In the genomic region with DNA sequence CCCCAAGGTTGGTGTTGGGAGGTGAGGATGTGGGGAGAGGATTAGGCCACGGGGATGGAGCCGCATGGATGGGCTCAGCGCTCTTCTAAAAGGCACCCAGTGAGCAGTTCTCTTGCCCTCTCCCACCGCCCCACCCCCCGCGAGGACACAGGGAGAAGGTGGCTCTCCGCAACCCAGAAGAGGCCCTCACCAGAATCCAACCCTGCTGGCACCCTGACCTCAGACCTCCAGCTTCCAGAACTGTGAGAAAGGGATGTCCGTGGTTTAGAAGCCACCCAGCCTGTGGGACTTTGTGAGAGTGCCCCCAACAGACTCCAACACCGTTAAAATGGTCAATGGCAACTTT, we compare ENCODE assay signal across 22 cellular contexts.
"Had no signal": no experiment of that assay in that cellular context is flagged by ENCODE, and none has a peak within 500 bp of the region (broad histone marks: within the 10 kb centered on the region; RNA-seq: fewer than 3 reads in every experiment).

No MANE protein-coding gene starts in this region.

- H3K4me1 ChIP-seq: foreskin keratinocyte, left lung, lower lobe of right lung, pancreas, psoas muscle, right lobe of liver, transverse colon had no signal

- ATAC-seq: foreskin keratinocyte; left lung; lower lobe of right lung; natural killer cell treated with Interleukin-12 subunit alpha and Interleukin-12 subunit beta and Interleukin-15 and Interleukin-18, amount 100 ng/mL, for 72 hours; pancreas; psoas muscle; right lobe of liver; stimulated activated naive B cell treated with anti-CD40 and anti-IgM and Interleukin-4, amounts not matched to agents 10 μg/mL and 1 μg/mL and 100 μg/mL, for 72 hours; stimulated activated naive CD8-positive, alpha-beta T cell treated with anti-CD3 and anti-CD28 coated beads, Interleukin-15, amount 100 ng/mL, for 72 hours had no signal

- H3K27me3 ChIP-seq: foreskin keratinocyte, hepatocyte, neural progenitor cell, pancreas, right lobe of liver, transverse colon had no signal

- H3K4me3 Mint-ChIP-seq: memory B cell; natural killer cell treated with Interleukin-12 subunit alpha and Interleukin-12 subunit beta and Interleukin-15 and Interleukin-18, amount 100 ng/mL, for 72 hours; neural progenitor cell; stimulated activated naive B cell treated with anti-CD40 and anti-IgM and Interleukin-4, amounts not matched to agents 10 μg/mL and 1 μg/mL and 100 μg/mL, for 72 hours; stimulated activated naive CD8-positive, alpha-beta T cell treated with anti-CD3 and anti-CD28 coated beads, Interleukin-15, amount 100 ng/mL, for 72 hours had no signal

- H3K9me3 Mint-ChIP-seq: natural killer cell treated with Interleukin-12 subunit alpha and Interleukin-12 subunit beta and Interleukin-15 and Interleukin-18, amount 100 ng/mL, for 72 hours had no signal

- H3K4me1 Mint-ChIP-seq: memory B cell; stimulated activated naive B cell treated with anti-CD40 and anti-IgM and Interleukin-4, amounts not matched to agents 10 μg/mL and 1 μg/mL and 100 μg/mL, for 72 hours; stimulated activated naive CD8-positive, alpha-beta T cell treated with anti-CD3 and anti-CD28 coated beads, Interleukin-15, amount 100 ng/mL, for 72 hours had no signal

- H3K27ac Mint-ChIP-seq: memory B cell; natural killer cell treated with Interleukin-12 subunit alpha and Interleukin-12 subunit beta and Interleukin-15 and Interleukin-18, amount 100 ng/mL, for 72 hours; neural progenitor cell; stimulated activated naive B cell treated with anti-CD40 and anti-IgM and Interleukin-4, amounts not matched to agents 10 μg/mL and 1 μg/mL and 100 μg/mL, for 72 hours; stimulated activated naive CD8-positive, alpha-beta T cell treated with anti-CD3 and anti-CD28 coated beads, Interleukin-15, amount 100 ng/mL, for 72 hours had no signal

- H3K36me3 Mint-ChIP-seq: memory B cell; natural killer cell treated with Interleukin-12 subunit alpha and Interleukin-12 subunit beta and Interleukin-15 and Interleukin-18, amount 100 ng/mL, for 72 hours; neural progenitor cell; stimulated activated naive B cell treated with anti-CD40 and anti-IgM and Interleukin-4, amounts not matched to agents 10 μg/mL and 1 μg/mL and 100 μg/mL, for 72 hours had no signal

- H3K27ac ChIP-seq: foreskin keratinocyte, hepatocyte, left lung, lower lobe of right lung, neural progenitor cell, pancreas, psoas muscle, right lobe of liver, thoracic aorta, transverse colon had no signal

- DNase-seq: dermis blood vessel endothelial cell; erythroblast; foreskin keratinocyte; lower lobe of right lung; midbrain; occipital lobe; pancreas; psoas muscle; retina; stimulated activated CD4-positive, alpha-beta T cell treated with anti-CD3 and anti-CD28 coated beads, Interleukin-2, amount 100 ng/mL, for 24 hours; stimulated activated CD4-positive, alpha-beta T cell treated with anti-CD3 and anti-CD28 coated beads, Interleukin-4, amount 100 ng/mL, for 4 hours; stimulated activated naive B cell treated with anti-CD40 and anti-IgM and Interleukin-4, amounts not matched to agents 10 μg/mL and 1 μg/mL and 100 μg/mL, for 72 hours; stimulated activated naive CD8-positive, alpha-beta T cell treated with anti-CD3 and anti-CD28 coated beads, Interleukin-15, amount 100 ng/mL, for 72 hours; substantia nigra; transverse colon had no signal

- H3K9me3 ChIP-seq: lower lobe of right lung, pancreas, psoas muscle, right lobe of liver, thoracic aorta, transverse colon had no signal

- H3K36me3 ChIP-seq: left lung, lower lobe of right lung, neural progenitor cell, pancreas, right lobe of liver, thoracic aorta, transverse colon had no signal

- H3K4me3 ChIP-seq: hepatocyte, left lung, lower lobe of right lung, neural progenitor cell, pancreas, psoas muscle, right lobe of liver, thoracic aorta, transverse colon had no signal
